Comparison of ENCODE assay signal across 10 cellular contexts in genomic region chr19:12913011-12913561, GRCh38. TPM values are rescaled to one million over a fixed set of nuclear protein-coding genes. Genes with fewer than 3 reads are reported as not detected.
DNase-seq lines count a peak whose midpoint lies in the region; ATAC-seq and TF ChIP-seq lines count a peak whose summit lies in the region.
"Had no signal": no experiment of that assay in that cellular context is flagged by ENCODE, and none has a peak within 500 bp of the region (broad histone marks: within the 10 kb centered on the region; RNA-seq: fewer than 3 reads in every experiment).

No MANE protein-coding gene starts in this region.

- H3K9ac ChIP-seq in stomach smooth muscle (ENCODE audit: low read length in 2 of 2), result peak overlapping the region; percentile 50 to 66

- no peak for TF ChIP-seq CTCF in breast epithelium (IDR thresholded peaks at IDR 0.05)

- H3K4me3 ChIP-seq in breast epithelium (peak overlapping the region in 2 of 3 donors; percentile 40 to 58), stomach smooth muscle (ENCODE audit: low read length in 2 of 2) (peak overlapping the region; percentile 40 to 64)
- H3K4me3 ChIP-seq: HAP-1 had no signal

- no peaks in the 10 kb centered on the region for H3K9me3 ChIP-seq in breast epithelium
- no peaks in the 10 kb centered on the region for H3K9me3 ChIP-seq in stomach smooth muscle (ENCODE audit: control insufficient read depth in 2 of 2, low read length in 2 of 2)
- H3K9me3 ChIP-seq: HAP-1 had no signal

- intact Hi-C loops in breast epithelium (cut with DNase I; ENCODE audit: low total_unique reads), result no loop called here

- TF ChIP-seq POLR2A in breast epithelium (IDR thresholded peaks at IDR 0.05), result no peak

- H3K4me1 ChIP-seq in breast epithelium (peaks cover 0 to 12% of the 10 kb centered on the region in 2 donors), stomach smooth muscle (ENCODE audit: control insufficient read depth, insufficient read depth, low read length) (peaks cover 23% of the 10 kb centered on the region)

- DNase-seq in DMS79 treated with DMSO at 0.1 percent for 48 hours (lab: John Stamatoyannopoulos, UW), result peak; percentile 99
- DNase-seq in NCI-H2107 treated with DMSO at 0.1 percent for 48 hours (lab: John Stamatoyannopoulos, UW; ENCODE audit: unreplicated experiment), result peak; percentile 97
- DNase-seq in breast epithelium (ENCODE audit: low spot score in 2 of 2), result peak; percentile 85 to 90
- no peak for DNase-seq in NOMO-1 (lab: John Stamatoyannopoulos, UW; ENCODE audit: unreplicated experiment in 2 of 2)
- DNase-seq in effector CD4-positive, alpha-beta T cell, result no peak

- ATAC-seq in HG03571 (IDR thresholded peaks at IDR 0.05; ENCODE audit: unreplicated experiment), result no peak

- peak overlapping the region; percentile 92 to 93 for H3K27ac ChIP-seq in breast epithelium
- peak overlapping the region; percentile 71 for H3K27ac ChIP-seq in layer of hippocampus (ENCODE audit: low read depth, low read length)
- H3K27ac ChIP-seq in stomach smooth muscle (ENCODE audit: low read length), result peak overlapping the region; percentile 94

- no peaks in the 10 kb centered on the region for H3K36me3 ChIP-seq in breast epithelium
- H3K36me3 ChIP-seq in stomach smooth muscle (ENCODE audit: control insufficient read depth in 2 of 2, insufficient read depth in 2 of 2, low read length in 2 of 2), result no peaks in the 10 kb centered on the region
- H3K36me3 ChIP-seq: HAP-1 had no signal

- H3K27me3 ChIP-seq in breast epithelium (no peaks in the 10 kb centered on the region), layer of hippocampus (ENCODE audit: control insufficient read depth, insufficient read depth, low read length) (no peaks in the 10 kb centered on the region), stomach smooth muscle (ENCODE audit: control insufficient read depth in 1 of 2, insufficient read depth in 2 of 2, low read length in 2 of 2) (no peaks in the 10 kb centered on the region)

RNA-seq across cellular contexts. Expression of gene SYCE2, which starts 6.0 kb away (rescaled TPM):
- total RNA-seq in breast epithelium, result under 1 TPM in 1 of 3 donors, not detected in 2; 0.44 TPM

RNA-seq across cellular contexts. Expression of gene FARSA, which starts 20.4 kb away (rescaled TPM):
- total RNA-seq in breast epithelium, result 10 to 100 TPM; 26.1 to 53.7 (median 40.7) TPM

RNA-seq across cellular contexts. Expression of gene GCDH, which starts 22.1 kb away (rescaled TPM):
- total RNA-seq in breast epithelium, result 10 to 100 TPM; 39.2 to 72.8 (median 50.1) TPM

RNA-seq across cellular contexts. Expression of gene CALR, which starts 25.3 kb away (rescaled TPM):
- total RNA-seq in breast epithelium, result 100 to 1,000 TPM; 301 to 410 (median 305) TPM

RNA-seq across cellular contexts. Expression of gene KLF1, which starts 26.1 kb away (rescaled TPM):
- not detected for total RNA-seq in breast epithelium
- total RNA-seq: epithelial cell of proximal tubule had no signal

Comparison
In these comparisons a context has a peak if more than half of its experiments do, and no peak if none do; other contexts are left out.
1. DNase-seq: peak in DMS79 treated with DMSO at 0.1 percent for 48 hours (single experiment), NCI-H2107 treated with DMSO at 0.1 percent for 48 hours (single experiment) and breast epithelium (2 of 2); none in NOMO-1 (0 of 2) and effector CD4-positive, alpha-beta T cell (single experiment).
2. Peak in every context shown above with its lines, with median percentiles within 50 percentile points of each other: H3K27ac ChIP-seq.